In genomic region chr14:23300687-23301223, GRCh38 we compare ENCODE assay signal across 8 cellular contexts. TPM values are rescaled to one million over a fixed set of nuclear protein-coding genes. Genes with fewer than 3 reads are reported as not detected.
A peak's percentile ranks its signal among the peaks of the same experiment; 100 is the strongest.
DNase-seq lines count a peak whose midpoint lies in the region; ATAC-seq and TF ChIP-seq lines count a peak whose summit lies in the region.

No MANE protein-coding gene starts in this region.

- TF ChIP-seq CTCF in LNCaP clone FGC (IDR thresholded peaks at IDR 0.05; ENCODE audit: control insufficient read depth, extremely low read depth, insufficient read depth) = no peak

- H3K9ac ChIP-seq in adipocyte (ENCODE audit: low read length) = peak overlapping the region; percentile 98

- DNase-seq in DMS79 treated with DMSO at 0.1 percent for 48 hours (lab: John Stamatoyannopoulos, UW) (peak; percentile 81), LNCaP clone FGC (ENCODE audit: low read depth) (no peak), adipocyte (ENCODE audit: low read depth) (peak; percentile 60), right cardiac atrium (peak; percentile 64 to 89 (median 82)), retina (peak; percentile 73), SIG-M5 treated with dmso at 0.1 percent for 504 hours (lab: John Stamatoyannopoulos, UW; ENCODE audit: unreplicated experiment) (no peak)

- intact Hi-C loops in right cardiac atrium (cut with DNase I) = no loop called here

- peaks cover 39% of the 10 kb centered on the region for H3K4me1 ChIP-seq in adipocyte (ENCODE audit: control insufficient read depth, insufficient read depth, low read length)
- peaks cover 7% of the 10 kb centered on the region for H3K4me1 ChIP-seq in right cardiac atrium (ENCODE audit: control insufficient read depth, insufficient read depth, low read length)

- H3K27me3 ChIP-seq in adipocyte (replicated peaks; ENCODE audit: control insufficient read depth, insufficient read depth, low read length) (no peaks in the 10 kb centered on the region), right cardiac atrium (ENCODE audit: control insufficient read depth, insufficient read depth) (no peaks in the 10 kb centered on the region)

- H3K27ac ChIP-seq in right cardiac atrium (ENCODE audit: low read length) = peak overlapping the region; percentile 94

- H3K4me3 ChIP-seq in LNCaP clone FGC (ENCODE audit: low read depth, low read length) (peak overlapping the region; percentile 72), adipocyte (ENCODE audit: low read length) (peak overlapping the region; percentile 97), right cardiac atrium (ENCODE audit: low read length) (peak overlapping the region; percentile 65)

- H3K36me3 ChIP-seq in adipocyte (ENCODE audit: control insufficient read depth, insufficient read depth, low read length, severe bottlenecking) = no peaks in the 10 kb centered on the region

- ATAC-seq in right cardiac atrium (peak; percentile 13 to 18), GM18519 (IDR thresholded peaks at IDR 0.05; ENCODE audit: low FRiP score, unreplicated experiment) (no peak), GM19351 (IDR thresholded peaks at IDR 0.05; ENCODE audit: unreplicated experiment) (no peak)

- H3K9me3 ChIP-seq in adipocyte (ENCODE audit: control insufficient read depth, low read length) (no peaks in the 10 kb centered on the region), right cardiac atrium (ENCODE audit: control insufficient read depth, low read length) (no peaks in the 10 kb centered on the region)

- WGBS in right cardiac atrium = under 1% methylated on average over 13 of the region's 13 CpGs

RNA-seq across cellular contexts. Expression of gene PPP1R3E, which starts 1.9 kb away (rescaled TPM):
- 10 to 100 TPM in 2 of 4 donors, 1 to 10 TPM in 2; 6.1 to 15.3 (median 10.6) TPM for total RNA-seq in right cardiac atrium
- 7.9 TPM for polyA plus RNA-seq in right cardiac atrium

RNA-seq across cellular contexts. Expression of gene BCL2L2, which starts 5.9 kb away (rescaled TPM):
- total RNA-seq in right cardiac atrium = 10 to 100 TPM; 40.4 to 51.9 (median 48.8) TPM
- 38.1 TPM for polyA plus RNA-seq in right cardiac atrium

RNA-seq across cellular contexts. Expression of gene HOMEZ, which starts 14.8 kb away (rescaled TPM):
- total RNA-seq in right cardiac atrium = 10 to 100 TPM in 2 of 4 donors, 1 to 10 TPM in 2; 8.4 to 12.7 (median 10.4) TPM
- 9.8 TPM for polyA plus RNA-seq in right cardiac atrium

RNA-seq across cellular contexts. Expression of gene PABPN1, which starts 20.5 kb away (rescaled TPM):
- 10 to 100 TPM; 93.6 to 97.9 (median 96.4) TPM for total RNA-seq in right cardiac atrium
- polyA plus RNA-seq in right cardiac atrium = 107 TPM

RNA-seq across cellular contexts. Expression of gene SLC22A17, which starts 51.9 kb away (rescaled TPM):
- 10 to 100 TPM; 42.4 to 72.5 (median 55.9) TPM for total RNA-seq in right cardiac atrium
- polyA plus RNA-seq in right cardiac atrium = 47.2 TPM

Comparison
In these comparisons a context has a peak if more than half of its experiments do, and no peak if none do; other contexts are left out.
1. DNase-seq: peak in DMS79 treated with DMSO at 0.1 percent for 48 hours (single experiment), adipocyte (single experiment), right cardiac atrium (3 of 3) and retina (single experiment); none in LNCaP clone FGC (single experiment) and SIG-M5 treated with dmso at 0.1 percent for 504 hours (single experiment).
2. ATAC-seq: peak in right cardiac atrium (2 of 2); none in GM18519 (single experiment) and GM19351 (single experiment).
3. Peak in every context shown above with its lines, with median percentiles within 50 percentile points of each other: H3K4me3 ChIP-seq.